16 cellular contexts compared by ENCODE assay signal in the genomic region with DNA sequence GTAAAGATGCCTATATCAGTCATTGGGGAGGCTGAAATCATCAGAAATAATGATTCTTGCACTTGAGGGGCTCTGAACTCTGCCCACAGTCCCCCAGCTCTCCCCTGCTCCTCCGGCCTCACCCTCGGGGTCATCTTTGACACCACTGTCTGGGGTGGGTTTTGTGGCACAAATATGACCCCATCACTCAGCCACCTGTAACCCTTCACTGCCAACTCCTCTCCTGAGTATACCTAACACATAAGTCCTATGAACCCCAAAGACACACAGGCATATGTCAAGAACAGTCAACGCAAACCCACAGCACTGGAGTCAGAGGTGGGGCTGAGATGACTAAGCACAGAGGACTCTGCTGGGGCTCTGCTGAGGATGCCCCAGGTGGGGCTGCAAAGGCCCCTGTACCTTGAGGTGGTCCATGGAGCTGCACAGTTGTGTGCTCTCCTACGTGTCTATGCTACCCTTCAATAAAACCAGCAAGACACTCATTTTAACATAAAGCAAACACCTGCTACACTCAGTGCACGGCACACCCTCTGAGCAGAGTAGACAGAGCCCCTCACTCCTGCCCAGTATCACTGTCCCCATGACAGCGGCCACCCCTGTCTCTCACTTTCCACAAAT.
"Had no signal": no experiment of that assay in that cellular context is flagged by ENCODE, and none has a peak within 500 bp of the region (broad histone marks: within the 10 kb centered on the region; RNA-seq: fewer than 3 reads in every experiment).

No MANE protein-coding gene starts in this region.

- ATAC-seq: activated T-cell treated with anti-CD3 and anti-CD28 coated beads, Interleukin-2, amount 50 U/mL, for 4 hours; gastroesophageal sphincter; heart right ventricle; left lobe of liver; naive thymus-derived CD4-positive, alpha-beta T cell had no signal

- H3K27me3 Mint-ChIP-seq: activated naive CD8-positive, alpha-beta T cell treated with anti-CD3 and anti-CD28 coated beads, Interleukin-2, amount 10 ng/mL, durations not matched to agents 7 days and 5 days; naive thymus-derived CD4-positive, alpha-beta T cell; stimulated activated naive CD8-positive, alpha-beta T cell treated with anti-CD3 and anti-CD28 coated beads, Interleukin-15, Interleukin-2, amounts not matched to agents 100 ng/mL and 50 ng/mL, for 24 hours had no signal

- H3K4me3 ChIP-seq: gastroesophageal sphincter, heart right ventricle, skin epidermis, upper lobe of left lung had no signal

- DNase-seq: activated gamma-delta T cell; activated naive CD8-positive, alpha-beta T cell treated with anti-CD3 and anti-CD28 coated beads, Interleukin-2, amount 10 ng/mL, durations not matched to agents 7 days and 5 days; activated T-cell treated with anti-CD3 and anti-CD28 coated beads, Interleukin-2, amount 50 U/mL, for 4 hours; aorta; dermis blood vessel endothelial cell; heart right ventricle; islet precursor cell; naive thymus-derived CD4-positive, alpha-beta T cell; stimulated activated CD4-positive, alpha-beta T cell treated with anti-CD3 and anti-CD28 coated beads, Interleukin-4, amount 100 ng/mL, for 24 hours; upper lobe of left lung had no signal

- H3K36me3 ChIP-seq: neutrophil had no signal

- H3K27ac Mint-ChIP-seq: activated naive CD8-positive, alpha-beta T cell treated with anti-CD3 and anti-CD28 coated beads, Interleukin-2, amount 10 ng/mL, durations not matched to agents 7 days and 5 days; stimulated activated naive CD8-positive, alpha-beta T cell treated with anti-CD3 and anti-CD28 coated beads, Interleukin-15, Interleukin-2, amounts not matched to agents 100 ng/mL and 50 ng/mL, for 24 hours had no signal

- H3K9me3 ChIP-seq: gastroesophageal sphincter, heart right ventricle, neutrophil, upper lobe of left lung had no signal

- H3K27ac ChIP-seq: epithelial cell of prostate, gastroesophageal sphincter, heart right ventricle, neutrophil, skin epidermis, upper lobe of left lung had no signal

- H3K36me3 Mint-ChIP-seq: activated naive CD8-positive, alpha-beta T cell treated with anti-CD3 and anti-CD28 coated beads, Interleukin-2, amount 10 ng/mL, durations not matched to agents 7 days and 5 days had no signal

- H3K9me3 Mint-ChIP-seq: activated naive CD8-positive, alpha-beta T cell treated with anti-CD3 and anti-CD28 coated beads, Interleukin-2, amount 10 ng/mL, durations not matched to agents 7 days and 5 days; activated T-cell treated with anti-CD3 and anti-CD28 coated beads, Interleukin-2, amount 50 U/mL, for 4 hours; naive thymus-derived CD4-positive, alpha-beta T cell; stimulated activated naive CD8-positive, alpha-beta T cell treated with anti-CD3 and anti-CD28 coated beads, Interleukin-15, Interleukin-2, amounts not matched to agents 100 ng/mL and 50 ng/mL, for 24 hours had no signal

- H3K27me3 ChIP-seq: gastroesophageal sphincter, heart right ventricle, neutrophil, upper lobe of left lung had no signal

- H3K4me3 Mint-ChIP-seq: activated naive CD8-positive, alpha-beta T cell treated with anti-CD3 and anti-CD28 coated beads, Interleukin-2, amount 10 ng/mL, durations not matched to agents 7 days and 5 days; activated T-cell treated with anti-CD3 and anti-CD28 coated beads, Interleukin-2, amount 50 U/mL, for 4 hours; naive thymus-derived CD4-positive, alpha-beta T cell; stimulated activated naive CD8-positive, alpha-beta T cell treated with anti-CD3 and anti-CD28 coated beads, Interleukin-15, Interleukin-2, amounts not matched to agents 100 ng/mL and 50 ng/mL, for 24 hours had no signal
